Comparison of ENCODE assay signal across 9 cellular contexts in genomic region chr18:34494359-34494696, GRCh38.
A peak's percentile ranks its signal among the peaks of the same experiment; 100 is the strongest.
DNase-seq lines count a peak whose midpoint lies in the region; ATAC-seq and FAIRE-seq lines count a peak whose summit lies in the region.
"Had no signal": no experiment of that assay in that cellular context is flagged by ENCODE, and none has a peak within 500 bp of the region (broad histone marks: within the 10 kb centered on the region; RNA-seq: fewer than 3 reads in every experiment).

No MANE protein-coding gene starts in this region.

- no peak overlapping the region for H3K27ac Mint-ChIP-seq in activated CD4-positive, alpha-beta T cell treated with anti-CD3 and anti-CD28 coated beads, Interleukin-2, amount 10 ng/mL, durations not matched to agents 24 days and 14 days
- H3K27ac Mint-ChIP-seq: activated CD4-positive, alpha-beta T cell treated with anti-CD3 and anti-CD28 coated beads, Interleukin-2, amount 10 ng/mL, durations not matched to agents 7 days and 5 days had no signal

- ATAC-seq in GM21526 (IDR thresholded peaks at IDR 0.05; ENCODE audit: low FRiP score, unreplicated experiment) = no peak

- peaks cover 3% of the 10 kb centered on the region for H3K4me1 Mint-ChIP-seq in activated CD4-positive, alpha-beta T cell treated with anti-CD3 and anti-CD28 coated beads, Interleukin-2, amount 10 ng/mL, durations not matched to agents 24 days and 14 days

- no peaks in the 10 kb centered on the region for H3K36me3 ChIP-seq in mesodermal cell (ENCODE audit: control insufficient read depth, insufficient read depth, low read length)

- 3 to 7% methylated on average over 5 to 7 of the region's 16 CpGs for WGBS in mesodermal cell (ENCODE audit: insufficient coverage in 2 of 2), 2 experiments

- H3K9me3 ChIP-seq in mesodermal cell (ENCODE audit: control insufficient read depth, low read length) = no peaks in the 10 kb centered on the region

- no peak for FAIRE-seq in urothelium cell line (lab: Jason Lieb, UNC)

- H3K9me3 Mint-ChIP-seq in activated CD4-positive, alpha-beta T cell treated with anti-CD3 and anti-CD28 coated beads, Interleukin-2, amount 10 ng/mL, durations not matched to agents 24 days and 14 days = no peaks in the 10 kb centered on the region
- H3K9me3 Mint-ChIP-seq: activated CD4-positive, alpha-beta T cell treated with anti-CD3 and anti-CD28 coated beads, Interleukin-2, amount 10 ng/mL, durations not matched to agents 7 days and 5 days had no signal

- H3K36me3 Mint-ChIP-seq in activated CD4-positive, alpha-beta T cell treated with anti-CD3 and anti-CD28 coated beads, Interleukin-2, amount 10 ng/mL, durations not matched to agents 24 days and 14 days (ENCODE audit: low read depth) = no peaks in the 10 kb centered on the region

- peaks cover 43% of the 10 kb centered on the region for H3K27me3 Mint-ChIP-seq in activated CD4-positive, alpha-beta T cell treated with anti-CD3 and anti-CD28 coated beads, Interleukin-2, amount 10 ng/mL, durations not matched to agents 24 days and 14 days

- no peak for DNase-seq in activated CD4-positive, alpha-beta T cell treated with anti-CD3 and anti-CD28 coated beads, Interleukin-2, amount 10 ng/mL, durations not matched to agents 24 days and 14 days
- no peak for DNase-seq in activated CD4-positive, alpha-beta T cell treated with anti-CD3 and anti-CD28 coated beads, Interleukin-2, amount 50 U/mL, for 4 hours
- DNase-seq in ecto neural progenitor cell (ENCODE audit: low spot score) = peak; percentile 45
- peak; percentile 12 for DNase-seq in urothelium cell line (ENCODE audit: low spot score)
- DNase-seq in HT-29 (ENCODE audit: low spot score) = no peak
- no peak for DNase-seq in activated CD8-positive, alpha-beta memory T cell treated with anti-CD3 and anti-CD28 coated beads, Interleukin-2, amount 50 U/mL, for 4 hours
- DNase-seq: activated CD4-positive, alpha-beta T cell treated with anti-CD3 and anti-CD28 coated beads, Interleukin-2, amount 10 ng/mL, durations not matched to agents 7 days and 5 days had no signal

- peak overlapping the region; percentile 61 for H3K4me3 ChIP-seq in mesodermal cell (ENCODE audit: extremely low read depth, insufficient read depth, low read length, poor library complexity, severe bottlenecking)

- intact Hi-C loops in activated CD4-positive, alpha-beta T cell treated with anti-CD3 and anti-CD28 coated beads, Interleukin-2, amount 10 ng/mL, durations not matched to agents 24 days and 14 days (cut with micrococcal nuclease) = no loop called here

- peaks cover 8% of the 10 kb centered on the region for H3K4me1 ChIP-seq in mesodermal cell (ENCODE audit: control insufficient read depth, insufficient read depth, low read length, poor library complexity, severe bottlenecking)

- peak overlapping the region; percentile 32 for H3K4me3 Mint-ChIP-seq in activated CD4-positive, alpha-beta T cell treated with anti-CD3 and anti-CD28 coated beads, Interleukin-2, amount 10 ng/mL, durations not matched to agents 24 days and 14 days

- H3K27ac ChIP-seq in mesodermal cell (ENCODE audit: low read depth, low read length, severe bottlenecking) = no peak overlapping the region

Comparison
In these comparisons a context has a peak if more than half of its experiments do, and no peak if none do; other contexts are left out.
1. DNase-seq: peak in ecto neural progenitor cell (single experiment) and urothelium cell line (single experiment); none in activated CD4-positive, alpha-beta T cell treated with anti-CD3 and anti-CD28 coated beads, Interleukin-2, amount 10 ng/mL, durations not matched to agents 24 days and 14 days (single experiment), activated CD4-positive, alpha-beta T cell treated with anti-CD3 and anti-CD28 coated beads, Interleukin-2, amount 50 U/mL, for 4 hours (0 of 2), HT-29 (single experiment) and activated CD8-positive, alpha-beta memory T cell treated with anti-CD3 and anti-CD28 coated beads, Interleukin-2, amount 50 U/mL, for 4 hours (single experiment).